Comparison of ENCODE assay signal across 24 cellular contexts in genomic region chr22:38963872-38964271, GRCh38. TPM values are rescaled to one million over a fixed set of nuclear protein-coding genes. Genes with fewer than 3 reads are reported as not detected.
DNase-seq lines count a peak whose midpoint lies in the region; ATAC-seq, FAIRE-seq and TF ChIP-seq lines count a peak whose summit lies in the region.
"Had no signal": no experiment of that assay in that cellular context is flagged by ENCODE, and none has a peak within 500 bp of the region (broad histone marks: within the 10 kb centered on the region; RNA-seq: fewer than 3 reads in every experiment).

No MANE protein-coding gene starts in this region.

- H3K4me3 ChIP-seq in left lung (no peak overlapping the region), thyroid gland (replicated peaks in 1 of 3) (no peak overlapping the region)
- H3K4me3 ChIP-seq: esophagus squamous epithelium, sigmoid colon, thoracic aorta had no signal

- peaks cover 4% of the 10 kb centered on the region for H3K4me1 Mint-ChIP-seq in activated CD4-positive, alpha-beta T cell treated with anti-CD3 and anti-CD28 coated beads for 36 hours
- peaks cover 11% of the 10 kb centered on the region for H3K4me1 Mint-ChIP-seq in activated CD4-positive, alpha-beta T cell treated with anti-CD3 and anti-CD28 coated beads, Interleukin-2, amount 10 ng/mL, durations not matched to agents 7 days and 5 days
- H3K4me1 Mint-ChIP-seq in activated T-helper 17 cell treated with anti-CD3 and anti-CD28 coated beads, Interleukin-2, amount 50 U/mL, for 72 hours, result peaks cover 5% of the 10 kb centered on the region

- H3K27me3 ChIP-seq in left lung (no peaks in the 10 kb centered on the region), thyroid gland (no peaks in the 10 kb centered on the region)
- H3K27me3 ChIP-seq: sigmoid colon had no signal

- no peak overlapping the region for H3K4me3 Mint-ChIP-seq in activated CD4-positive, alpha-beta T cell treated with anti-CD3 and anti-CD28 coated beads for 36 hours
- H3K4me3 Mint-ChIP-seq in activated CD4-positive, alpha-beta T cell treated with anti-CD3 and anti-CD28 coated beads, Interleukin-2, amount 10 ng/mL, durations not matched to agents 7 days and 5 days, result no peak overlapping the region
- H3K4me3 Mint-ChIP-seq in activated T-helper 17 cell treated with anti-CD3 and anti-CD28 coated beads, Interleukin-2, amount 50 U/mL, for 72 hours, result no peak overlapping the region
- H3K4me3 Mint-ChIP-seq: activated CD4-positive, alpha-beta T cell treated with anti-CD3 and anti-CD28 coated beads, Interleukin-2, amount 10 ng/mL, durations not matched to agents 24 days and 14 days; CD4-positive, alpha-beta T cell; T-helper 2 cell treated with Interferon-gamma antibody and Interleukin-4, amounts not matched to agents 5 μg/mL and 100 μg/mL, for 36 hours had no signal

- TF ChIP-seq POLR2A in thyroid gland (IDR thresholded peaks at IDR 0.05) (no peak), H54 (IDR thresholded peaks at IDR 0.05; ENCODE audit: low read depth, low read length) (no peak)

- H3K27ac Mint-ChIP-seq in activated CD4-positive, alpha-beta T cell treated with anti-CD3 and anti-CD28 coated beads for 36 hours, result peak overlapping the region; percentile 11
- no peak overlapping the region for H3K27ac Mint-ChIP-seq in activated CD4-positive, alpha-beta T cell treated with anti-CD3 and anti-CD28 coated beads, Interleukin-2, amount 10 ng/mL, durations not matched to agents 7 days and 5 days
- H3K27ac Mint-ChIP-seq in activated T-helper 17 cell treated with anti-CD3 and anti-CD28 coated beads, Interleukin-2, amount 50 U/mL, for 72 hours, result peak overlapping the region; percentile 75
- H3K27ac Mint-ChIP-seq: activated CD4-positive, alpha-beta T cell treated with anti-CD3 and anti-CD28 coated beads, Interleukin-2, amount 10 ng/mL, durations not matched to agents 24 days and 14 days; CD4-positive, alpha-beta T cell; immature natural killer cell; T-helper 2 cell treated with Interferon-gamma antibody and Interleukin-4, amounts not matched to agents 5 μg/mL and 100 μg/mL, for 36 hours had no signal

- no peak for DNase-seq in activated CD4-positive, alpha-beta T cell treated with anti-CD3 and anti-CD28 coated beads for 36 hours
- DNase-seq in activated CD4-positive, alpha-beta T cell treated with anti-CD3 and anti-CD28 coated beads, Interleukin-2, amount 10 ng/mL, durations not matched to agents 7 days and 5 days, result no peak
- DNase-seq in left lung, result no peak
- peak; percentile 38 to 55 for DNase-seq in thyroid gland
- no peak for DNase-seq in SIG-M5 (lab: John Stamatoyannopoulos, UW)
- DNase-seq in H54 (ENCODE audit: insufficient read length, low spot score), result no peak
- DNase-seq: 8988T; activated CD4-positive, alpha-beta T cell treated with anti-CD3 and anti-CD28 coated beads, Interleukin-2, amount 10 ng/mL, durations not matched to agents 24 days and 14 days; CD4-positive, alpha-beta T cell; cortex of kidney; EL; esophagus squamous epithelium; immature natural killer cell; NCI-H226; nucleus accumbens; sigmoid colon; stimulated activated CD4-positive, alpha-beta T cell treated with anti-CD3 and anti-CD28 coated beads, Interleukin-4, amount 100 ng/mL, for 1 hour; stimulated activated CD8-positive, alpha-beta memory T cell treated with anti-CD3 and anti-CD28 coated beads, Interleukin-4, amount 100 ng/mL, for 48 hours had no signal

- peak; percentile 37 for ATAC-seq in activated CD4-positive, alpha-beta T cell treated with anti-CD3 and anti-CD28 coated beads for 36 hours
- ATAC-seq in activated T-helper 17 cell treated with anti-CD3 and anti-CD28 coated beads, Interleukin-2, amount 50 U/mL, for 72 hours (replicated peaks), result no peak
- ATAC-seq in left lung, result peak; percentile 70
- ATAC-seq in HG02571 (IDR thresholded peaks at IDR 0.05; ENCODE audit: unreplicated experiment), result no peak

- intact Hi-C loops in activated CD4-positive, alpha-beta T cell treated with anti-CD3 and anti-CD28 coated beads for 36 hours (cut with DNase I, micrococcal nuclease), result no loop called here
- intact Hi-C loops in left lung (cut with DNase I) (no loop called here), thyroid gland (cut with DNase I) (no loop called here)

- TF ChIP-seq CTCF in left lung (IDR thresholded peaks at IDR 0.05) (no peak), thyroid gland (IDR thresholded peaks at IDR 0.05) (no peak)

- H3K27ac ChIP-seq in left lung (no peak overlapping the region), thyroid gland (peak overlapping the region in 2 of 3 donors; percentile 77 to 78)
- H3K27ac ChIP-seq: KMS-11, sigmoid colon, thoracic aorta had no signal

- CTCF ChIA-PET in activated CD4-positive, alpha-beta T cell treated with anti-CD3 and anti-CD28 coated beads for 36 hours (lab: Charles Lee), result no interaction called here
- CTCF ChIA-PET in activated CD4-positive, alpha-beta T cell treated with anti-CD3 and anti-CD28 coated beads, Interleukin-2, amount 10 ng/mL, durations not matched to agents 7 days and 5 days (lab: Charles Lee), result no interaction called here

- H3K9me3 Mint-ChIP-seq in activated CD4-positive, alpha-beta T cell treated with anti-CD3 and anti-CD28 coated beads for 36 hours (ENCODE audit: low read depth), result no peaks in the 10 kb centered on the region
- H3K9me3 Mint-ChIP-seq in activated CD4-positive, alpha-beta T cell treated with anti-CD3 and anti-CD28 coated beads, Interleukin-2, amount 10 ng/mL, durations not matched to agents 7 days and 5 days, result no peaks in the 10 kb centered on the region
- H3K9me3 Mint-ChIP-seq in activated T-helper 17 cell treated with anti-CD3 and anti-CD28 coated beads, Interleukin-2, amount 50 U/mL, for 72 hours, result no peaks in the 10 kb centered on the region
- H3K9me3 Mint-ChIP-seq: activated CD4-positive, alpha-beta T cell treated with anti-CD3 and anti-CD28 coated beads, Interleukin-2, amount 10 ng/mL, durations not matched to agents 24 days and 14 days; CD4-positive, alpha-beta T cell; immature natural killer cell; T-helper 2 cell treated with Interferon-gamma antibody and Interleukin-4, amounts not matched to agents 5 μg/mL and 100 μg/mL, for 36 hours had no signal

- POLR2A ChIA-PET in activated CD4-positive, alpha-beta T cell treated with anti-CD3 and anti-CD28 coated beads for 36 hours (lab: Charles Lee), result no interaction called here
- POLR2A ChIA-PET in activated CD4-positive, alpha-beta T cell treated with anti-CD3 and anti-CD28 coated beads, Interleukin-2, amount 10 ng/mL, durations not matched to agents 7 days and 5 days (lab: Charles Lee), result no interaction called here

- H3K4me1 ChIP-seq in left lung, result peaks cover 0 to 30% of the 10 kb centered on the region in 2 donors
- peaks cover 0 to 28% of the 10 kb centered on the region in 2 donors for H3K4me1 ChIP-seq in thyroid gland
- H3K4me1 ChIP-seq: sigmoid colon had no signal

- no peak for FAIRE-seq in H54 (lab: Jason Lieb, UNC)

- no peaks in the 10 kb centered on the region for H3K36me3 Mint-ChIP-seq in activated CD4-positive, alpha-beta T cell treated with anti-CD3 and anti-CD28 coated beads for 36 hours (ENCODE audit: low read depth)
- no peaks in the 10 kb centered on the region for H3K36me3 Mint-ChIP-seq in activated CD4-positive, alpha-beta T cell treated with anti-CD3 and anti-CD28 coated beads, Interleukin-2, amount 10 ng/mL, durations not matched to agents 7 days and 5 days (ENCODE audit: low read depth)
- no peaks in the 10 kb centered on the region for H3K36me3 Mint-ChIP-seq in activated T-helper 17 cell treated with anti-CD3 and anti-CD28 coated beads, Interleukin-2, amount 50 U/mL, for 72 hours (ENCODE audit: low read depth)
- H3K36me3 Mint-ChIP-seq: immature natural killer cell had no signal

- H3K27me3 Mint-ChIP-seq in activated CD4-positive, alpha-beta T cell treated with anti-CD3 and anti-CD28 coated beads for 36 hours, result peaks cover 2% of the 10 kb centered on the region
- peaks cover 3% of the 10 kb centered on the region for H3K27me3 Mint-ChIP-seq in activated CD4-positive, alpha-beta T cell treated with anti-CD3 and anti-CD28 coated beads, Interleukin-2, amount 10 ng/mL, durations not matched to agents 7 days and 5 days
- peaks cover 4% of the 10 kb centered on the region for H3K27me3 Mint-ChIP-seq in activated T-helper 17 cell treated with anti-CD3 and anti-CD28 coated beads, Interleukin-2, amount 50 U/mL, for 72 hours

- WGBS in thyroid gland, 2 donors, result 55% methylated on average over 9 of the region's 9 CpGs

- no peaks in the 10 kb centered on the region for H3K9me3 ChIP-seq in left lung
- no peaks in the 10 kb centered on the region for H3K9me3 ChIP-seq in thyroid gland
- H3K9me3 ChIP-seq: esophagus squamous epithelium, sigmoid colon, thoracic aorta had no signal

- no peaks in the 10 kb centered on the region for H3K36me3 ChIP-seq in left lung
- H3K36me3 ChIP-seq in thyroid gland, result no peaks in the 10 kb centered on the region
- H3K36me3 ChIP-seq: esophagus squamous epithelium, sigmoid colon, thoracic aorta had no signal

RNA-seq across cellular contexts. Expression of gene APOBEC3A, which starts 6.5 kb away (rescaled TPM):
- not detected for total RNA-seq in activated CD4-positive, alpha-beta T cell treated with anti-CD3 and anti-CD28 coated beads for 36 hours
- not detected for total RNA-seq in activated CD4-positive, alpha-beta T cell treated with anti-CD3 and anti-CD28 coated beads, Interleukin-2, amount 10 ng/mL, durations not matched to agents 7 days and 5 days
- total RNA-seq in activated T-helper 17 cell treated with anti-CD3 and anti-CD28 coated beads, Interleukin-2, amount 50 U/mL, for 72 hours, result not detected
- total RNA-seq in left lung (10 to 100 TPM in 1 of 2 donors, 1 to 10 TPM in 1; 2.4 to 25.5 TPM), thyroid gland (under 1 TPM in 1 of 4 donors, not detected in 3; 0.67 TPM)
- total RNA-seq: activated CD4-positive, alpha-beta T cell treated with anti-CD3 and anti-CD28 coated beads, Interleukin-2, amount 10 ng/mL, durations not matched to agents 24 days and 14 days; H4 had no signal

RNA-seq across cellular contexts. Expression of gene APOBEC3B, which starts 18.3 kb away (rescaled TPM):
- total RNA-seq in activated CD4-positive, alpha-beta T cell treated with anti-CD3 and anti-CD28 coated beads for 36 hours, result 1 to 10 TPM; 8.0 to 8.5 TPM
- 1 to 10 TPM; 8.7 to 8.8 TPM for total RNA-seq in activated CD4-positive, alpha-beta T cell treated with anti-CD3 and anti-CD28 coated beads, Interleukin-2, amount 10 ng/mL, durations not matched to agents 7 days and 5 days
- 10 to 100 TPM in 1 of 2 donors, 1 to 10 TPM in 1; 9.2 to 33.6 TPM for total RNA-seq in activated T-helper 17 cell treated with anti-CD3 and anti-CD28 coated beads, Interleukin-2, amount 50 U/mL, for 72 hours
- total RNA-seq in left lung, result 1 to 10 TPM; 1.9 to 9.5 TPM
- total RNA-seq in thyroid gland, result 1 to 10 TPM in 3 of 4 donors, not detected in 1; 1.7 to 5.1 (median 2.9) TPM
- total RNA-seq: CD4-positive, alpha-beta T cell had no signal

RNA-seq across cellular contexts. Expression of gene APOBEC3C, which starts 50.2 kb away (rescaled TPM):
- 10 to 100 TPM; 75.3 to 98.5 TPM for total RNA-seq in activated CD4-positive, alpha-beta T cell treated with anti-CD3 and anti-CD28 coated beads for 36 hours
- 100 to 1,000 TPM; 111 to 144 TPM for total RNA-seq in activated CD4-positive, alpha-beta T cell treated with anti-CD3 and anti-CD28 coated beads, Interleukin-2, amount 10 ng/mL, durations not matched to agents 7 days and 5 days
- 100 to 1,000 TPM; 115 to 128 TPM for total RNA-seq in activated T-helper 17 cell treated with anti-CD3 and anti-CD28 coated beads, Interleukin-2, amount 50 U/mL, for 72 hours
- 10 to 100 TPM; 25.7 to 36.1 TPM for total RNA-seq in left lung
- 10 to 100 TPM in 1 of 4 donors, 1 to 10 TPM in 3; 8.3 to 14.4 (median 9.0) TPM for total RNA-seq in thyroid gland

RNA-seq across cellular contexts. Expression of gene APOBEC3D, which starts 57.1 kb away (rescaled TPM):
- total RNA-seq in activated CD4-positive, alpha-beta T cell treated with anti-CD3 and anti-CD28 coated beads for 36 hours, result 10 to 100 TPM; 27.0 to 28.2 TPM
- total RNA-seq in activated CD4-positive, alpha-beta T cell treated with anti-CD3 and anti-CD28 coated beads, Interleukin-2, amount 10 ng/mL, durations not matched to agents 7 days and 5 days, result 10 to 100 TPM; 34.7 to 39.7 TPM
- 10 to 100 TPM; 30.7 to 51.8 TPM for total RNA-seq in activated T-helper 17 cell treated with anti-CD3 and anti-CD28 coated beads, Interleukin-2, amount 50 U/mL, for 72 hours
- total RNA-seq in left lung, result 1 to 10 TPM; 3.7 to 5.5 TPM
- 1 to 10 TPM in 2 of 4 donors, under 1 TPM in 1, not detected in 1; 0.89 to 2.7 (median 1.1) TPM for total RNA-seq in thyroid gland

Comparison
In these comparisons a context has a peak if more than half of its experiments do, and no peak if none do; other contexts are left out.
1. ATAC-seq: peak in activated CD4-positive, alpha-beta T cell treated with anti-CD3 and anti-CD28 coated beads for 36 hours (single experiment) and left lung (single experiment); none in activated T-helper 17 cell treated with anti-CD3 and anti-CD28 coated beads, Interleukin-2, amount 50 U/mL, for 72 hours (single experiment) and HG02571 (single experiment).
2. DNase-seq: peak in thyroid gland (2 of 2); none in activated CD4-positive, alpha-beta T cell treated with anti-CD3 and anti-CD28 coated beads for 36 hours (single experiment), activated CD4-positive, alpha-beta T cell treated with anti-CD3 and anti-CD28 coated beads, Interleukin-2, amount 10 ng/mL, durations not matched to agents 7 days and 5 days (single experiment), left lung (0 of 2), SIG-M5 (single experiment) and H54 (single experiment).
3. H3K27ac ChIP-seq: peak in thyroid gland (2 of 3); none in left lung (0 of 2).